8 cellular contexts compared by ENCODE assay signal in the genomic region with DNA sequence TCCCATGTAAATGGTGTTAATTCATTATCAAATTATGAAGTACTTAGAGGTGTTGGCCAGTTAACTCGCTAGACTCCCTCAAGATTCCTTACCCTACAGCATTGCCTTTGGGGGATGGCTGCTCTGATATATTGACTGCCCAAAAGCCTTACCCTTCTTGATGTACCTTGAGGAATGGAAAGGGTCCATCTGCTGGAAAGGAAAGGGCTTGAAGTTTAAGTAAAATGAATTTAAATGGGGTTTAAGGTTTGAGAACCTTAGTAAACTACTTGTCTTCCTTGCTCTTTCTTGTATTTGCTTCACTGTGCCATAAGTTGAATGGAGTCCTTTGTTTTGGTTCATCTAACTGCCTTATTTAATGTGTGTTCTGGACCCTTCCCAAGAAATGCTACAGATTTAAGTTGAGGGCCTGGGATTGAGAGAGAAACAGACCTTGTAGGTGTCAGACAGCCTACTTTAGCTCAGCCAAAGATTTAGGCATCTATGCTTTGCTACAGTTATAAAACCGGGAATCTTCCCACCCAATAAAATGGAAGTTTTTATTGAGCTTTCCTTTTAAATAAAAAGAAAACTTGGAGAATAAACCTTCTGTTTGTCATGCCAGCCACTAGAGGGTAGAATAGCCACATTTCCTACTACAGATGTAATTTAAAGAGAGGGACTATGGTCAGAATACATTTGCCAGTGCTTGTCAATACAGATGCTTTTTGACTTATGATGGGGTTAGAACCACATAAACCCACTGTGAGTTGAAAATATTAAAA. TPM values are rescaled to one million over a fixed set of nuclear protein-coding genes. Genes with fewer than 3 reads are reported as not detected.
DNase-seq lines count a peak whose midpoint lies in the region; ATAC-seq and TF ChIP-seq lines count a peak whose summit lies in the region.

No MANE protein-coding gene starts in this region.

- ATAC-seq in GM21619 (IDR thresholded peaks at IDR 0.05; ENCODE audit: unreplicated experiment) (peak; percentile 61), right cardiac atrium (peak; percentile 80)

- no peaks in the 10 kb centered on the region for H3K27me3 ChIP-seq in adrenal gland
- no peaks in the 10 kb centered on the region for H3K27me3 ChIP-seq in right cardiac atrium (ENCODE audit: control insufficient read depth, insufficient read depth)

- H3K4me1 ChIP-seq in adrenal gland (replicated peaks in 1 of 2) = peaks cover 0 to 32% of the 10 kb centered on the region in 2 donors
- H3K4me1 ChIP-seq in right cardiac atrium (ENCODE audit: control insufficient read depth, insufficient read depth, low read length) = peaks cover 6% of the 10 kb centered on the region

- H3K27ac ChIP-seq in adrenal gland (peak overlapping the region in 1 of 5 donors; percentile 6), right cardiac atrium (ENCODE audit: low read length) (no peak overlapping the region), skin epidermis (peak overlapping the region in 14 of 21 experiments; percentile 15 to 84 (median 52))

- intact Hi-C loops in adrenal gland (cut with DNase I) = loop anchor here (5.0 to 10.0 kb wide), 2 partner anchors 222 to 414 kb away; no protein-coding TSS in a partner anchor
- intact Hi-C loops in right cardiac atrium (cut with DNase I) = loop anchor here in 3 of 4 donors (1.0 to 10.0 kb wide), 3 partner anchors 212 to 412 kb away; no protein-coding TSS in a partner anchor

- no peak for TF ChIP-seq POLR2A in adrenal gland (IDR thresholded peaks at IDR 0.05)

- peak; percentile 63 to 83 (median 77) for TF ChIP-seq CTCF in adrenal gland (IDR thresholded peaks at IDR 0.05)

- DNase-seq in DMS 273 (lab: John Stamatoyannopoulos, UW; ENCODE audit: unreplicated experiment) (peak; percentile 70), NCI-H146 (lab: John Stamatoyannopoulos, UW) (peak; percentile 54), adrenal gland (no peak), right cardiac atrium (no peak), GDM1 (lab: John Stamatoyannopoulos, UW) (no peak)
- DNase-seq in activated naive CD4-positive, alpha-beta T cell (lab: John Stamatoyannopoulos, UW) = no peak

- no peaks in the 10 kb centered on the region for H3K36me3 ChIP-seq in adrenal gland (replicated peaks in 1 of 2)

- H3K9me3 ChIP-seq in adrenal gland (replicated peaks in 1 of 3) (no peaks in the 10 kb centered on the region), right cardiac atrium (ENCODE audit: control insufficient read depth, low read length) (no peaks in the 10 kb centered on the region)

- H3K4me3 ChIP-seq in adrenal gland (no peak overlapping the region), right cardiac atrium (ENCODE audit: low read length) (no peak overlapping the region), skin epidermis (no peak overlapping the region)

- WGBS in adrenal gland, 4 donors = 46 to 49% (median 48%) methylated on average over 2 of the region's 2 CpGs
- WGBS in right cardiac atrium = 40% methylated on average over 2 of the region's 2 CpGs

RNA-seq across cellular contexts. Expression of a gene that starts 25.3 kb away (rescaled TPM):
- total RNA-seq in adrenal gland = 10 to 100 TPM; 16.2 to 48.6 (median 27.4) TPM
- polyA plus RNA-seq in adrenal gland = 10 to 100 TPM; 31.0 to 75.6 (median 31.9) TPM
- 10 to 100 TPM; 21.1 to 33.8 (median 27.7) TPM for total RNA-seq in right cardiac atrium
- 18.9 TPM for polyA plus RNA-seq in right cardiac atrium

Comparison
In these comparisons a context has a peak if more than half of its experiments do, and no peak if none do; other contexts are left out.
1. DNase-seq: peak in DMS 273 (single experiment) and NCI-H146 (single experiment); none in adrenal gland (0 of 7), right cardiac atrium (0 of 3), GDM1 (single experiment) and activated naive CD4-positive, alpha-beta T cell (0 of 4).